In the genomic region with DNA sequence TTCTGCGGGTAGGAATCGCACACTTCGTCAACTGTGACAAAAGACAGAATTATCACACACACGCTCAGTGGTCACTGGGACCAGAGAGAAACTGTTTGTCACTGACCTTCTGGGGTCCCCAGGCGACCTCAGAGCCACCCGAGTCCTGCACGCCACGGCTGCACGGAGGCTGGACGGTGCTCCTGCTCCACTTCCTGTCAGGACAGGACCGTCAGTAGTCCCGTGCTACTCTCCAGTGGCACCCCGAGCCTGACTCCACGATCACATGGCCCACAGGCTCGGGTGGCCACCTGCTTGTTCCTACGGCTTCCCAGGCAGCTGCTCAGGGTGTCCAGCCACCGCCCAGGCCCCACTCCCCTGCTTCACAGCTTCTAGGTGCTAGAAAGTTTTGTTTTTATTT, we compare ENCODE assay signal across 1 cellular context.
TF ChIP-seq lines count a peak whose summit lies in the region.

No MANE protein-coding gene starts in this region.

TF ChIP-seq in H1, 55 proteins besides CTCF, POLR2A, EP300 and RAD21:
- TF ChIP-seq SP4 (IDR thresholded peaks at IDR 0.05; ENCODE audit: low read length) (no peak), BCL11A (IDR thresholded peaks at IDR 0.05; ENCODE audit: low read depth in 2 of 2, low read length in 2 of 2) (no peak)
